ENCODE assay signal across 9 cellular contexts in genomic region chr18:64409511-64409910, GRCh38.
DNase-seq lines count a peak whose midpoint lies in the region; ATAC-seq and TF ChIP-seq lines count a peak whose summit lies in the region.
"Had no signal": no experiment of that assay in that cellular context is flagged by ENCODE, and none has a peak within 500 bp of the region (broad histone marks: within the 10 kb centered on the region; RNA-seq: fewer than 3 reads in every experiment).

No MANE protein-coding gene starts in this region.

- H3K4me1 Mint-ChIP-seq in osteocyte (ENCODE audit: unreplicated experiment) = peaks cover 5% of the 10 kb centered on the region
- H3K4me1 Mint-ChIP-seq: activated naive CD8-positive, alpha-beta T cell treated with anti-CD3 and anti-CD28 coated beads, Interleukin-2, amount 50 U/mL, for 24 hours had no signal

- DNase-seq in NCI-H1417 (lab: John Stamatoyannopoulos, UW) (peak in 2 of 3 experiments; percentile 33 to 63), NCI-H1417 treated with DMSO at 0.1 percent for 48 hours (lab: John Stamatoyannopoulos, UW) (no peak), HT-29 (ENCODE audit: low spot score) (peak; percentile 14), osteocyte (ENCODE audit: extremely low spot score, unreplicated experiment) (no peak)
- DNase-seq in stimulated activated naive CD4-positive, alpha-beta T cell treated with Interleukin-2 at 50 U/mL for 16 hours (lab: John Stamatoyannopoulos, UW) = no peak
- DNase-seq: activated naive CD8-positive, alpha-beta T cell treated with anti-CD3 and anti-CD28 coated beads, Interleukin-2, amount 50 U/mL, for 24 hours had no signal

- H3K27ac ChIP-seq in VCaP = no peak overlapping the region

- H3K27ac Mint-ChIP-seq in osteocyte (ENCODE audit: unreplicated experiment) = no peak overlapping the region
- H3K27ac Mint-ChIP-seq: activated naive CD8-positive, alpha-beta T cell treated with anti-CD3 and anti-CD28 coated beads, Interleukin-2, amount 50 U/mL, for 24 hours had no signal

- H3K36me3 Mint-ChIP-seq in osteocyte (ENCODE audit: unreplicated experiment) = no peaks in the 10 kb centered on the region

- no peak for ATAC-seq in GM21360 (IDR thresholded peaks at IDR 0.05; ENCODE audit: unreplicated experiment)
- ATAC-seq in HG03460 (IDR thresholded peaks at IDR 0.05; ENCODE audit: unreplicated experiment) = no peak
- ATAC-seq: activated naive CD8-positive, alpha-beta T cell treated with anti-CD3 and anti-CD28 coated beads, Interleukin-2, amount 50 U/mL, for 24 hours had no signal

- no peak overlapping the region for H3K4me3 Mint-ChIP-seq in osteocyte (ENCODE audit: unreplicated experiment)
- H3K4me3 Mint-ChIP-seq: activated naive CD8-positive, alpha-beta T cell treated with anti-CD3 and anti-CD28 coated beads, Interleukin-2, amount 50 U/mL, for 24 hours had no signal

- no peaks in the 10 kb centered on the region for H3K27me3 Mint-ChIP-seq in osteocyte (ENCODE audit: unreplicated experiment)
- H3K27me3 Mint-ChIP-seq: activated naive CD8-positive, alpha-beta T cell treated with anti-CD3 and anti-CD28 coated beads, Interleukin-2, amount 50 U/mL, for 24 hours had no signal

- peak; percentile 67 for TF ChIP-seq CTCF in VCaP (conservative IDR thresholded peaks at IDR 0.05)
- peak; percentile 59 for TF ChIP-seq CTCF in osteocyte (IDR thresholded peaks at IDR 0.05)

- H3K9me3 Mint-ChIP-seq in osteocyte (ENCODE audit: unreplicated experiment) = peaks cover 8% of the 10 kb centered on the region
- H3K9me3 Mint-ChIP-seq: activated naive CD8-positive, alpha-beta T cell treated with anti-CD3 and anti-CD28 coated beads, Interleukin-2, amount 50 U/mL, for 24 hours had no signal

Comparison
In these comparisons a context has a peak if more than half of its experiments do, and no peak if none do; other contexts are left out.
1. DNase-seq: peak in NCI-H1417 (2 of 3) and HT-29 (single experiment); none in NCI-H1417 treated with DMSO at 0.1 percent for 48 hours (single experiment), osteocyte (single experiment) and stimulated activated naive CD4-positive, alpha-beta T cell treated with Interleukin-2 at 50 U/mL for 16 hours (single experiment).